In the genomic region with DNA sequence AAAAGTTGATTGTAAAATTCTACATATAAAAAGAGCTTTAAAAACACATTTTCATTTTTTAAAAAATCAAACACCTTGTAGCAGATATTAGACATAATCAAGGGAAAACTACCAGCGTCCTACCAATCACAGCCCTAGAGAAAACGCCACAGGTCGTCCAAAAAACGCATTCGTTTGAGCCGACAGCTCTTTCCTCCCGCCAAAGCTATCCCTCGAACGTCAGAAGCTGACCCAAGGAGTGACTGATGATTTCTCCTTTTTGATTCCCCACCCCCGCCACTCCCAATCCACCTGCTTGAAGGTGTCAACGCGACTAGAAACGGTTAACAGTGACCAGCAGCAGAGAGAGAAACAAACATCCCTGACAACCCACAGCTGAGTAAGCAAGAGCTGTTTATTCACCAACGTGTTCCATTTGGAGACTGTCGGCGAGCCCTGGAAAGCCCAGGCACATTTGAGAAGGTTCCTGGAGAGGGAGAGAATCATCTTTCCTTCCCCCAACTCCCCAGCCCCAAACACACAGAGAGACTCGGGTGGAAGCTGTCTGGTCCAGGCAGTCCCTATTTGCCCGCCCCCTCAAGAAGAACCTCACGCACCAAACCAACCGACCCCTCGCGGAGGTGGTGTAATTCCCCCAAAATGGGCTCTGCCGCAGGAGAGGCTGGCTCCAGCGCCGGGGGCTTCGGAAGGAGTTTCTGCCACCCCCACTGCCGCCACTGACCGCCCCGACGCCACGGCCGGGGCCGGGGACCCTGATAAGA, we compare ENCODE assay signal across 8 cellular contexts. TPM values are rescaled to one million over a fixed set of nuclear protein-coding genes. Genes with fewer than 3 reads are reported as not detected.
DNase-seq lines count a peak whose midpoint lies in the region; ATAC-seq and TF ChIP-seq lines count a peak whose summit lies in the region.

No MANE protein-coding gene starts in this region.

- intact Hi-C loops in right cardiac atrium (cut with DNase I), result loop anchor here in 3 of 4 donors (2.0 to 10.0 kb wide), 5 partner anchors 48 to 205 kb away; no protein-coding TSS in a partner anchor

- under 1% methylated on average over 33 of the region's 33 CpGs for WGBS in right cardiac atrium

- DNase-seq in CD4-positive, CD25-positive, alpha-beta regulatory T cell, result peak in 2 of 3 donors; percentile 27 to 37
- DNase-seq in HK-2 (ENCODE audit: unreplicated experiment) (peak; percentile 53), Peyer's patch (no peak), anterior cingulate cortex (lab: John Stamatoyannopoulos, UW) (peak in 41 of 58 donors; percentile 16 to 77 (median 50)), right cardiac atrium (no peak), progenitor cell of endocrine pancreas (ENCODE audit: low spot score, unreplicated experiment) (no peak), middle frontal gyrus (ENCODE audit: extremely low spot score, low spot score) (no peak)

- H3K4me1 ChIP-seq in CD4-positive, CD25-positive, alpha-beta regulatory T cell (ENCODE audit: control insufficient read depth, insufficient read depth, low read length, poor library complexity, severe bottlenecking), result peaks cover 27% of the 10 kb centered on the region
- H3K4me1 ChIP-seq in Peyer's patch, result peaks cover 0 to 14% (median 0%) of the 10 kb centered on the region in 4 donors
- no peaks in the 10 kb centered on the region for H3K4me1 ChIP-seq in right cardiac atrium (ENCODE audit: control insufficient read depth, insufficient read depth, low read length)

- peaks cover 14 to 47% (median 29%) of the 10 kb centered on the region in 4 donors for H3K4me1 Mint-ChIP-seq in CD4-positive, CD25-positive, alpha-beta regulatory T cell
- H3K4me1 Mint-ChIP-seq in progenitor cell of endocrine pancreas (ENCODE audit: low read depth), result peaks cover 15% of the 10 kb centered on the region

- no peak for ATAC-seq in CD4-positive, CD25-positive, alpha-beta regulatory T cell (ENCODE audit: low read depth in 2 of 2)
- peak; percentile 17 for ATAC-seq in GM19351 (IDR thresholded peaks at IDR 0.05; ENCODE audit: unreplicated experiment)
- ATAC-seq in right cardiac atrium, result peak; percentile 22 to 31

- peak overlapping the region in 2 of 3 donors; percentile 82 to 88 for H3K27ac Mint-ChIP-seq in CD4-positive, CD25-positive, alpha-beta regulatory T cell
- peak overlapping the region; percentile 93 for H3K27ac Mint-ChIP-seq in progenitor cell of endocrine pancreas

- H3K27me3 Mint-ChIP-seq in CD4-positive, CD25-positive, alpha-beta regulatory T cell, result no peaks in the 10 kb centered on the region
- no peaks in the 10 kb centered on the region for H3K27me3 Mint-ChIP-seq in progenitor cell of endocrine pancreas

- peak overlapping the region; percentile 90 for H3K4me3 ChIP-seq in CD4-positive, CD25-positive, alpha-beta regulatory T cell (ENCODE audit: low read depth, low read length)
- H3K4me3 ChIP-seq in Peyer's patch, result peak overlapping the region; percentile 78 to 99 (median 89)
- peak overlapping the region; percentile 74 for H3K4me3 ChIP-seq in right cardiac atrium (ENCODE audit: low read length)

- H3K27ac ChIP-seq in CD4-positive, CD25-positive, alpha-beta regulatory T cell (ENCODE audit: insufficient read depth, low read length, poor library complexity, severe bottlenecking), result peak overlapping the region; percentile 80
- H3K27ac ChIP-seq in Peyer's patch, result peak overlapping the region; percentile 86 to 93 (median 88)
- H3K27ac ChIP-seq in right cardiac atrium (ENCODE audit: low read length), result peak overlapping the region; percentile 93

- TF ChIP-seq CTCF in Peyer's patch (IDR thresholded peaks at IDR 0.05), result no peak
- TF ChIP-seq CTCF in progenitor cell of endocrine pancreas (IDR thresholded peaks at IDR 0.05; ENCODE audit: unreplicated experiment), result no peak

- H3K9me3 Mint-ChIP-seq in CD4-positive, CD25-positive, alpha-beta regulatory T cell, result no peaks in the 10 kb centered on the region
- H3K9me3 Mint-ChIP-seq in progenitor cell of endocrine pancreas (ENCODE audit: low read depth), result peaks cover 3% of the 10 kb centered on the region

- H3K9me3 ChIP-seq in CD4-positive, CD25-positive, alpha-beta regulatory T cell (ENCODE audit: control insufficient read depth in 2 of 2, low read length in 2 of 2), result no peaks in the 10 kb centered on the region
- no peaks in the 10 kb centered on the region for H3K9me3 ChIP-seq in Peyer's patch
- H3K9me3 ChIP-seq in right cardiac atrium (ENCODE audit: control insufficient read depth, low read length), result no peaks in the 10 kb centered on the region

- H3K4me3 Mint-ChIP-seq in CD4-positive, CD25-positive, alpha-beta regulatory T cell, result peak overlapping the region; percentile 96 to 98 (median 97)
- H3K4me3 Mint-ChIP-seq in progenitor cell of endocrine pancreas (ENCODE audit: low read depth), result peak overlapping the region; percentile 86

- no peaks in the 10 kb centered on the region for H3K36me3 ChIP-seq in CD4-positive, CD25-positive, alpha-beta regulatory T cell (ENCODE audit: control insufficient read depth, insufficient read depth, low read length)
- peaks cover 0 to 9% (median 0%) of the 10 kb centered on the region in 3 donors for H3K36me3 ChIP-seq in Peyer's patch

- peaks cover 8% of the 10 kb centered on the region for H3K36me3 Mint-ChIP-seq in CD4-positive, CD25-positive, alpha-beta regulatory T cell
- H3K36me3 Mint-ChIP-seq in progenitor cell of endocrine pancreas (ENCODE audit: insufficient read depth), result peaks cover 2% of the 10 kb centered on the region

- TF ChIP-seq POLR2A in Peyer's patch (IDR thresholded peaks at IDR 0.05), result no peak

- H3K27me3 ChIP-seq in CD4-positive, CD25-positive, alpha-beta regulatory T cell (ENCODE audit: control insufficient read depth, insufficient read depth, low read length), result no peaks in the 10 kb centered on the region
- H3K27me3 ChIP-seq in Peyer's patch, result no peaks in the 10 kb centered on the region
- H3K27me3 ChIP-seq in right cardiac atrium (ENCODE audit: control insufficient read depth, insufficient read depth), result no peaks in the 10 kb centered on the region

RNA-seq across cellular contexts. Expression of a gene that starts 0.6 kb away (rescaled TPM):
- 4.4 TPM for total RNA-seq in CD4-positive, CD25-positive, alpha-beta regulatory T cell
- 1 to 10 TPM in 1 of 4 donors, under 1 TPM in 3; 0.47 to 2.2 (median 0.93) TPM for polyA plus RNA-seq in CD4-positive, CD25-positive, alpha-beta regulatory T cell
- 10 to 100 TPM in 3 of 4 donors, 1 to 10 TPM in 1; 9.9 to 15.2 (median 11.4) TPM for total RNA-seq in Peyer's patch
- total RNA-seq in right cardiac atrium, result 10 to 100 TPM in 3 of 4 donors, 1 to 10 TPM in 1; 7.2 to 14.3 (median 12.4) TPM
- polyA plus RNA-seq in right cardiac atrium, result 4.6 TPM
- total RNA-seq in progenitor cell of endocrine pancreas, result 2.1 and 2.3 TPM in 2 replicates

RNA-seq across cellular contexts. Expression of a gene that starts 0.7 kb away (rescaled TPM):
- total RNA-seq in CD4-positive, CD25-positive, alpha-beta regulatory T cell, result 27.8 TPM
- 10 to 100 TPM; 21.8 to 36.6 (median 25.0) TPM for polyA plus RNA-seq in CD4-positive, CD25-positive, alpha-beta regulatory T cell
- total RNA-seq in Peyer's patch, result 10 to 100 TPM in 3 of 4 donors, 1 to 10 TPM in 1; 9.1 to 22.1 (median 18.6) TPM
- total RNA-seq in right cardiac atrium, result 10 to 100 TPM; 29.4 to 36.7 (median 32.1) TPM
- 15.8 TPM for polyA plus RNA-seq in right cardiac atrium
- 59.9 and 61.6 TPM in 2 replicates for total RNA-seq in progenitor cell of endocrine pancreas

Comparison
In these comparisons a context has a peak if more than half of its experiments do, and no peak if none do; other contexts are left out.
1. ATAC-seq: peak in GM19351 (single experiment) and right cardiac atrium (2 of 2); none in CD4-positive, CD25-positive, alpha-beta regulatory T cell (0 of 2).
2. DNase-seq: peak in CD4-positive, CD25-positive, alpha-beta regulatory T cell (2 of 3), HK-2 (single experiment) and anterior cingulate cortex (41 of 58); none in Peyer's patch (0 of 3), right cardiac atrium (0 of 3), progenitor cell of endocrine pancreas (single experiment) and middle frontal gyrus (single experiment).
3. Peak in every context shown above with its lines, with median percentiles within 50 percentile points of each other: H3K27ac ChIP-seq and H3K4me3 ChIP-seq.